ENCODE assay signal across 8 cellular contexts in genomic region chr13:20901668-20902437, GRCh38. TPM values are rescaled to one million over a fixed set of nuclear protein-coding genes. Genes with fewer than 3 reads are reported as not detected.
DNase-seq lines count a peak whose midpoint lies in the region; TF ChIP-seq lines count a peak whose summit lies in the region.

No MANE protein-coding gene starts in this region.

- H3K27ac ChIP-seq in H9 (ENCODE audit: insufficient read length, low read depth, low read length) (no peak overlapping the region), mesodermal cell (ENCODE audit: low read depth, low read length, severe bottlenecking) (peak overlapping the region; percentile 92), substantia nigra (ENCODE audit: low read depth, low read length, poor library complexity, severe bottlenecking) (peak overlapping the region; percentile 79)
- H3K27ac ChIP-seq in effector memory CD4-positive, alpha-beta T cell (ENCODE audit: insufficient read depth, low read length, poor library complexity, severe bottlenecking): peak overlapping the region; percentile 88

- H3K4me3 Mint-ChIP-seq in H9: peak overlapping the region; percentile 97 to 98

- no peaks in the 10 kb centered on the region for H3K4me1 ChIP-seq in H9 (ENCODE audit: insufficient read depth, low read length)
- H3K4me1 ChIP-seq in effector memory CD4-positive, alpha-beta T cell (ENCODE audit: control insufficient read depth, insufficient read depth, low read length, poor library complexity, severe bottlenecking): no peaks in the 10 kb centered on the region
- H3K4me1 ChIP-seq in mesodermal cell (ENCODE audit: control insufficient read depth, insufficient read depth, low read length, poor library complexity, severe bottlenecking): no peaks in the 10 kb centered on the region

- H3K18ac ChIP-seq in H9 (ENCODE audit: insufficient read length, low read depth, low read length): peak overlapping the region; percentile 89

- H3T11ph ChIP-seq in H9 (ENCODE audit: low read length): no peak overlapping the region

- peak overlapping the region; percentile 93 for H3K14ac ChIP-seq in H9 (ENCODE audit: insufficient read depth, low read length)

- no peaks in the 10 kb centered on the region for H3K9me3 ChIP-seq in H9 (ENCODE audit: control insufficient read depth, low read depth, low read length)
- H3K9me3 ChIP-seq in effector memory CD4-positive, alpha-beta T cell (ENCODE audit: control insufficient read depth, low read length): no peaks in the 10 kb centered on the region
- H3K9me3 ChIP-seq in mesodermal cell (ENCODE audit: control insufficient read depth, low read length): no peaks in the 10 kb centered on the region

- H3K79me1 ChIP-seq in H9 (ENCODE audit: insufficient read depth, low read depth, low read length, poor library complexity, severe bottlenecking): no peaks in the 10 kb centered on the region

- no peak overlapping the region for H4K8ac ChIP-seq in H9 (replicated peaks; ENCODE audit: insufficient read length, low read depth, low read length)

- H3K4ac ChIP-seq in H9 (ENCODE audit: low read depth, low read length): no peak overlapping the region

- H3K27me3 ChIP-seq in H9 (ENCODE audit: insufficient read depth, low read length): no peaks in the 10 kb centered on the region
- no peaks in the 10 kb centered on the region for H3K27me3 ChIP-seq in effector memory CD4-positive, alpha-beta T cell (replicated peaks; ENCODE audit: control insufficient read depth, insufficient read depth, low read length, poor library complexity, severe bottlenecking)

- peak overlapping the region; percentile 82 for H3K4me2 ChIP-seq in H9 (ENCODE audit: insufficient read depth, insufficient read length, low read length)

- H3K23me2 ChIP-seq in H9 (ENCODE audit: insufficient read length, low read depth, low read length, poor library complexity, severe bottlenecking): peaks cover 6% of the 10 kb centered on the region

- peak overlapping the region; percentile 40 to 99 (median 96) for H3K27ac Mint-ChIP-seq in H9

- no peak overlapping the region for H2BK5ac ChIP-seq in H9 (ENCODE audit: insufficient read length, low read length)

- H2BK120ac ChIP-seq in H9 (ENCODE audit: low read depth, low read length, poor library complexity, severe bottlenecking): no peak overlapping the region

- H2AFZ ChIP-seq in H9 (ENCODE audit: low read length): no peak overlapping the region

- no CpG with 5 or more reads among the region's 21 CpGs for WGBS in H9 (ENCODE audit: extremely low coverage, insufficient read length, low lambda C conversion rate)
- 2 to 5% methylated on average over 11 of the region's 21 CpGs for WGBS in mesodermal cell (ENCODE audit: insufficient coverage in 2 of 2), 2 experiments

- H4K20me1 ChIP-seq in H9 (ENCODE audit: control insufficient read depth, insufficient read depth, insufficient read length): no peaks in the 10 kb centered on the region

- H3K4me3 ChIP-seq in LNCaP clone FGC (ENCODE audit: low read depth, low read length) (peak overlapping the region; percentile 90), mesodermal cell (ENCODE audit: extremely low read depth, insufficient read depth, low read length, poor library complexity, severe bottlenecking) (peak overlapping the region; percentile 98)
- peak overlapping the region; percentile 88 for H3K4me3 ChIP-seq in effector memory CD4-positive, alpha-beta T cell (ENCODE audit: insufficient read depth, low read depth, low read length, poor library complexity, severe bottlenecking)

- H2AK5ac ChIP-seq in H9 (ENCODE audit: insufficient read length, low read length): no peak overlapping the region

- H4K91ac ChIP-seq in H9 (ENCODE audit: insufficient read length, low read depth, low read length): no peak overlapping the region

- H3K36me3 Mint-ChIP-seq in H9 (ENCODE audit: insufficient read depth in 1 of 3, low read depth in 3 of 3): peaks cover 10 to 20% (median 17%) of the 10 kb centered on the region in 3 experiments

- H3K9me3 Mint-ChIP-seq in H9: no peaks in the 10 kb centered on the region

- H2BK20ac ChIP-seq in H9 (ENCODE audit: low read depth, low read length, poor library complexity, severe bottlenecking): no peak overlapping the region

- no peak overlapping the region for H2BK12ac ChIP-seq in H9 (ENCODE audit: insufficient read length, low read depth, low read length)

- H3K27me3 Mint-ChIP-seq in H9 (ENCODE audit: low read depth): no peaks in the 10 kb centered on the region

- DNase-seq in NCI-H2081 (lab: John Stamatoyannopoulos, UW): peak; percentile 30 to 33
- no peak for DNase-seq in NCI-H2081 treated with DMSO at 0.1 percent for 48 hours (lab: John Stamatoyannopoulos, UW)
- DNase-seq in H9: peak; percentile 41
- no peak for DNase-seq in LNCaP clone FGC (ENCODE audit: low read depth)
- peak; percentile 2 for DNase-seq in T-helper 22 cell (ENCODE audit: low read depth)
- peak in 2 of 3 donors; percentile 3 to 4 for DNase-seq in effector memory CD4-positive, alpha-beta T cell
- peak in 10 of 49 donors; percentile 5 to 38 (median 24) for DNase-seq in substantia nigra (lab: John Stamatoyannopoulos, UW)

- H3K9ac ChIP-seq in H9 (ENCODE audit: extremely low read depth, insufficient read length, low read length): peak overlapping the region; percentile 88

- peaks cover 13 to 14% of the 10 kb centered on the region in 2 experiments for H3K4me1 Mint-ChIP-seq in H9

- no peak overlapping the region for H2BK15ac ChIP-seq in H9 (ENCODE audit: low read depth, low read length)

- peaks cover 30% of the 10 kb centered on the region; the same call in 1 of the 2 replicates for H3K79me2 ChIP-seq in H9 (ENCODE audit: insufficient read depth, low read length)

- H4K5ac ChIP-seq in H9 (ENCODE audit: insufficient read length, low read depth, low read length): no peak overlapping the region

- TF ChIP-seq CTCF in H9 (conservative IDR thresholded peaks at IDR 0.05) (no peak), LNCaP clone FGC (IDR thresholded peaks at IDR 0.05; ENCODE audit: control insufficient read depth, extremely low read depth, insufficient read depth) (no peak)

- H3K23ac ChIP-seq in H9 (ENCODE audit: insufficient read length, low read depth, low read length): no peak overlapping the region

- no peak overlapping the region for H3K56ac ChIP-seq in H9 (ENCODE audit: insufficient read length, low read depth, low read length)

- peaks cover 6% of the 10 kb centered on the region for H3K36me3 ChIP-seq in effector memory CD4-positive, alpha-beta T cell (ENCODE audit: control insufficient read depth, insufficient read depth, low read length)
- H3K36me3 ChIP-seq in mesodermal cell (ENCODE audit: control insufficient read depth, insufficient read depth, low read length): peaks cover 12% of the 10 kb centered on the region

RNA-seq across cellular contexts. Expression of gene XPO4, which starts 0.7 kb away (rescaled TPM):
- total RNA-seq in H9 (2021): 34.1 and 36.1 TPM in 2 replicates
- 12.9 TPM for polyA plus RNA-seq in mesodermal cell (2013, experiment 1 of 2)
- polyA plus RNA-seq in mesodermal cell (2013, experiment 2 of 2): 12.3 TPM

Comparison
In these comparisons a context has a peak if more than half of its experiments do, and no peak if none do; other contexts are left out.
1. DNase-seq: peak in NCI-H2081 (2 of 2), H9 (single experiment), T-helper 22 cell (single experiment) and effector memory CD4-positive, alpha-beta T cell (2 of 3); none in NCI-H2081 treated with DMSO at 0.1 percent for 48 hours (single experiment) and LNCaP clone FGC (single experiment).
2. Peak in every context shown above with its lines, with median percentiles within 50 percentile points of each other: H3K4me3 ChIP-seq.